1 cellular context compared by ENCODE assay signal in the genomic region with DNA sequence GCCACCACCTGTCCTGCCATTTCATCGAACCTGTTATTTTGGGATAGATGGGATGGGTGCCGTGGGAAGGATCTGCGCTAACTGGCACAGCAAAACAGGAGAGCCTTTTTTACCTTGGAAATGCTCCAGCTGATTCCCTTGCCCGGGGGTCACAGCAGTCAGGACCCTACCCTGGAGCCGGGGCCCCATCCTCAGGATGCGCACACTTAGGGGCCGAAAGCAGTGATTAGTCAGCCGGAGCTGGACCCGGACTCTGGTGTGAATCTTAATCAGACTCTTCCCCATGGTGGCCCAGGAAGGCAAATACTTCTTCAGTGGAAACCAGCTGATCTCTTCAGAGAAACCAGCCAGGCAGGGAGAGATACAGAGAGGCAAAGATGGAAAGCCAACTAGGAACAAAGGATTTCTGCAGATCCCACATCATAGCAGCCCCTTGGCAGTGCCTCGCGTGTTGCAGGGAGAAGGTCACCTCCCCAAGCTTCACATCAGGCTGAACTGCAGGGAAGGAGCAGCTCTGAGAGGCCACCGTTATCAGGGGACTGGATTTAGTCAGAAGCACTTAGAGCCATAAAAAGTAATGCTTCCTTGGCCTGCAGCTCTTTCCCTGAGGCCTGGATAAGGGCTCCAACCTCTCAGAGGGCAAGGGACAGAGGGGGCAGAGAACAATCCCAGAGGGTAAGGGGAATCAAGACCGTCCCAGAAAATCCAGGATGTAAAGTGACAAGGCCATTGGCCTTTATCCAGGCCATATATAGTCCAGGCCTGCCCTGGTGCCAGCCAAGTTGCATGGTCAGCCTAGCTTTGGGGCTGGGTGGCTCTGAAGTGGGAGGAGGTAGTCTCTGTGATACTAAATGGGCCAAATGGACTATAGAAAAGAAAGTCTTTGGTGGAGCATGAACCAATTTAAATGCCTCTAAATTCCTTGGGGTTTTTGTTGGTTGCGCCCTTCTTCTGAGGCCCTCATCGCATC.
TF ChIP-seq lines count a peak whose summit lies in the region.

No MANE protein-coding gene starts in this region.

TF ChIP-seq in GM23338, 12 proteins besides CTCF, POLR2A, EP300 and RAD21 (continued from another document):
- TF ChIP-seq, protein P1, sequence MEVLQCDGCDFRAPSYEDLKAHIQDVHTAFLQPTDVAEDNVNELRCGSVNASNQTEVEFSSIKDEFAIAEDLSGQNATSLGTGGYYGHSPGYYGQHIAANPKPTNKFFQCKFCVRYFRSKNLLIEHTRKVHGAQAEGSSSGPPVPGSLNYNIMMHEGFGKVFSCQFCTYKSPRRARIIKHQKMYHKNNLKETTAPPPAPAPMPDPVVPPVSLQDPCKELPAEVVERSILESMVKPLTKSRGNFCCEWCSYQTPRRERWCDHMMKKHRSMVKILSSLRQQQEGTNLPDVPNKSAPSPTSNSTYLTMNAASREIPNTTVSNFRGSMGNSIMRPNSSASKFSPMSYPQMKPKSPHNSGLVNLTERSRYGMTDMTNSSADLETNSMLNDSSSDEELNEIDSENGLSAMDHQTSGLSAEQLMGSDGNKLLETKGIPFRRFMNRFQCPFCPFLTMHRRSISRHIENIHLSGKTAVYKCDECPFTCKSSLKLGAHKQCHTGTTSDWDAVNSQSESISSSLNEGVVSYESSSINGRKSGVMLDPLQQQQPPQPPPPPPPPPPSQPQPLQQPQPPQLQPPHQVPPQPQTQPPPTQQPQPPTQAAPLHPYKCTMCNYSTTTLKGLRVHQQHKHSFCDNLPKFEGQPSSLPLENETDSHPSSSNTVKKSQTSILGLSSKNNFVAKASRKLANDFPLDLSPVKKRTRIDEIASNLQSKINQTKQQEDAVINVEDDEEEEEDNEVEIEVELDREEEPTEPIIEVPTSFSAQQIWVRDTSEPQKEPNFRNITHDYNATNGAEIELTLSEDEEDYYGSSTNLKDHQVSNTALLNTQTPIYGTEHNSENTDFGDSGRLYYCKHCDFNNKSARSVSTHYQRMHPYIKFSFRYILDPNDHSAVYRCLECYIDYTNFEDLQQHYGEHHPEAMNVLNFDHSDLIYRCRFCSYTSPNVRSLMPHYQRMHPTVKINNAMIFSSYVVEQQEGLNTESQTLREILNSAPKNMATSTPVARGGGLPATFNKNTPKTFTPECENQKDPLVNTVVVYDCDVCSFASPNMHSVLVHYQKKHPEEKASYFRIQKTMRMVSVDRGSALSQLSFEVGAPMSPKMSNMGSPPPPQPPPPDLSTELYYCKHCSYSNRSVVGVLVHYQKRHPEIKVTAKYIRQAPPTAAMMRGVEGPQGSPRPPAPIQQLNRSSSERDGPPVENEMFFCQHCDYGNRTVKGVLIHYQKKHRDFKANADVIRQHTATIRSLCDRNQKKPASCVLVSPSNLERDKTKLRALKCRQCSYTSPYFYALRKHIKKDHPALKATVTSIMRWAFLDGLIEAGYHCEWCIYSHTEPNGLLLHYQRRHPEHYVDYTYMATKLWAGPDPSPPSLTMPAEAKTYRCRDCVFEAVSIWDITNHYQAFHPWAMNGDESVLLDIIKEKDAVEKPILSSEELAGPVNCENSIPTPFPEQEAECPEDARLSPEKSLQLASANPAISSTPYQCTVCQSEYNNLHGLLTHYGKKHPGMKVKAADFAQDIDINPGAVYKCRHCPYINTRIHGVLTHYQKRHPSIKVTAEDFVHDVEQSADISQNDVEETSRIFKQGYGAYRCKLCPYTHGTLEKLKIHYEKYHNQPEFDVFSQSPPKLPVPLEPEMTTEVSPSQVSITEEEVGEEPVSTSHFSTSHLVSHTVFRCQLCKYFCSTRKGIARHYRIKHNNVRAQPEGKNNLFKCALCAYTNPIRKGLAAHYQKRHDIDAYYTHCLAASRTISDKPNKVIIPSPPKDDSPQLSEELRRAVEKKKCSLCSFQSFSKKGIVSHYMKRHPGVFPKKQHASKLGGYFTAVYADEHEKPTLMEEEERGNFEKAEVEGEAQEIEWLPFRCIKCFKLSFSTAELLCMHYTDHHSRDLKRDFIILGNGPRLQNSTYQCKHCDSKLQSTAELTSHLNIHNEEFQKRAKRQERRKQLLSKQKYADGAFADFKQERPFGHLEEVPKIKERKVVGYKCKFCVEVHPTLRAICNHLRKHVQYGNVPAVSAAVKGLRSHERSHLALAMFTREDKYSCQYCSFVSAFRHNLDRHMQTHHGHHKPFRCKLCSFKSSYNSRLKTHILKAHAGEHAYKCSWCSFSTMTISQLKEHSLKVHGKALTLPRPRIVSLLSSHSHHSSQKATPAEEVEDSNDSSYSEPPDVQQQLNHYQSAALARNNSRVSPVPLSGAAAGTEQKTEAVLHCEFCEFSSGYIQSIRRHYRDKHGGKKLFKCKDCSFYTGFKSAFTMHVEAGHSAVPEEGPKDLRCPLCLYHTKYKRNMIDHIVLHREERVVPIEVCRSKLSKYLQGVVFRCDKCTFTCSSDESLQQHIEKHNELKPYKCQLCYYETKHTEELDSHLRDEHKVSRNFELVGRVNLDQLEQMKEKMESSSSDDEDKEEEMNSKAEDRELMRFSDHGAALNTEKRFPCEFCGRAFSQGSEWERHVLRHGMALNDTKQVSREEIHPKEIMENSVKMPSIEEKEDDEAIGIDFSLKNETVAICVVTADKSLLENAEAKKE (CRISPR knock-in tag; IDR thresholded peaks at IDR 0.05), result no peak
- TF ChIP-seq ZNF331 (CRISPR knock-in tag; IDR thresholded peaks at IDR 0.05; ENCODE audit: low read depth), result no peak
- TF ChIP-seq, protein P2, sequence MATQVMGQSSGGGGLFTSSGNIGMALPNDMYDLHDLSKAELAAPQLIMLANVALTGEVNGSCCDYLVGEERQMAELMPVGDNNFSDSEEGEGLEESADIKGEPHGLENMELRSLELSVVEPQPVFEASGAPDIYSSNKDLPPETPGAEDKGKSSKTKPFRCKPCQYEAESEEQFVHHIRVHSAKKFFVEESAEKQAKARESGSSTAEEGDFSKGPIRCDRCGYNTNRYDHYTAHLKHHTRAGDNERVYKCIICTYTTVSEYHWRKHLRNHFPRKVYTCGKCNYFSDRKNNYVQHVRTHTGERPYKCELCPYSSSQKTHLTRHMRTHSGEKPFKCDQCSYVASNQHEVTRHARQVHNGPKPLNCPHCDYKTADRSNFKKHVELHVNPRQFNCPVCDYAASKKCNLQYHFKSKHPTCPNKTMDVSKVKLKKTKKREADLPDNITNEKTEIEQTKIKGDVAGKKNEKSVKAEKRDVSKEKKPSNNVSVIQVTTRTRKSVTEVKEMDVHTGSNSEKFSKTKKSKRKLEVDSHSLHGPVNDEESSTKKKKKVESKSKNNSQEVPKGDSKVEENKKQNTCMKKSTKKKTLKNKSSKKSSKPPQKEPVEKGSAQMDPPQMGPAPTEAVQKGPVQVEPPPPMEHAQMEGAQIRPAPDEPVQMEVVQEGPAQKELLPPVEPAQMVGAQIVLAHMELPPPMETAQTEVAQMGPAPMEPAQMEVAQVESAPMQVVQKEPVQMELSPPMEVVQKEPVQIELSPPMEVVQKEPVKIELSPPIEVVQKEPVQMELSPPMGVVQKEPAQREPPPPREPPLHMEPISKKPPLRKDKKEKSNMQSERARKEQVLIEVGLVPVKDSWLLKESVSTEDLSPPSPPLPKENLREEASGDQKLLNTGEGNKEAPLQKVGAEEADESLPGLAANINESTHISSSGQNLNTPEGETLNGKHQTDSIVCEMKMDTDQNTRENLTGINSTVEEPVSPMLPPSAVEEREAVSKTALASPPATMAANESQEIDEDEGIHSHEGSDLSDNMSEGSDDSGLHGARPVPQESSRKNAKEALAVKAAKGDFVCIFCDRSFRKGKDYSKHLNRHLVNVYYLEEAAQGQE (IDR thresholded peaks at IDR 0.05; ENCODE audit: unreplicated experiment), result no peak
- TF ChIP-seq POLR2AphosphoS5 (IDR thresholded peaks at IDR 0.05; ENCODE audit: low read depth), result no peak
